1 cellular context compared by ENCODE assay signal in genomic region chr7:112010994-112011393, GRCh38.
TF ChIP-seq lines count a peak whose summit lies in the region.

No MANE protein-coding gene starts in this region.

TF ChIP-seq in H1, 55 proteins besides CTCF, POLR2A, EP300 and RAD21:
- TF ChIP-seq TCF12 (IDR thresholded peaks at IDR 0.05; ENCODE audit: low read depth, low read length) (no peak), SP2 (IDR thresholded peaks at IDR 0.05; ENCODE audit: low read length) (no peak), HDAC2 (IDR thresholded peaks at IDR 0.05; ENCODE audit: borderline replicate concordance in 1 of 2, low read depth in 2 of 2, low read length in 2 of 2) (no peak), SP4 (IDR thresholded peaks at IDR 0.05; ENCODE audit: low read length) (no peak), SP1 (IDR thresholded peaks at IDR 0.05; ENCODE audit: low read depth, low read length) (no peak), CHD1 (IDR thresholded peaks at IDR 0.05; ENCODE audit: low read depth, low read length) (no peak), USF2 (IDR thresholded peaks at IDR 0.05; ENCODE audit: low read length) (no peak), JUND (IDR thresholded peaks at IDR 0.05; ENCODE audit: low read length) (no peak), RBBP5 (IDR thresholded peaks at IDR 0.05; ENCODE audit: borderline replicate concordance, low read depth, low read length) (no peak), EGR1 (IDR thresholded peaks at IDR 0.05; ENCODE audit: borderline replicate concordance, low read depth, low read length) (no peak), SIX5 (IDR thresholded peaks at IDR 0.05; ENCODE audit: low read depth, low read length) (no peak), TBP (IDR thresholded peaks at IDR 0.05; ENCODE audit: low read depth, low read length) (no peak), ZNF274 (IDR thresholded peaks at IDR 0.05; ENCODE audit: borderline replicate concordance, extremely low read depth, low read length) (no peak), BACH1 (IDR thresholded peaks at IDR 0.05; ENCODE audit: low read length) (no peak), SIRT6 (IDR thresholded peaks at IDR 0.05; ENCODE audit: low read length) (no peak), CHD2 (IDR thresholded peaks at IDR 0.05; ENCODE audit: low read length) (no peak), CBX5 (IDR thresholded peaks at IDR 0.05; ENCODE audit: low read depth, low read length) (no peak), MAFK (IDR thresholded peaks at IDR 0.05; ENCODE audit: low read depth, low read length) (no peak)
TF ChIP-seq in H1: peak in this region for 0.
